18 cellular contexts compared by ENCODE assay signal in the genomic region with DNA sequence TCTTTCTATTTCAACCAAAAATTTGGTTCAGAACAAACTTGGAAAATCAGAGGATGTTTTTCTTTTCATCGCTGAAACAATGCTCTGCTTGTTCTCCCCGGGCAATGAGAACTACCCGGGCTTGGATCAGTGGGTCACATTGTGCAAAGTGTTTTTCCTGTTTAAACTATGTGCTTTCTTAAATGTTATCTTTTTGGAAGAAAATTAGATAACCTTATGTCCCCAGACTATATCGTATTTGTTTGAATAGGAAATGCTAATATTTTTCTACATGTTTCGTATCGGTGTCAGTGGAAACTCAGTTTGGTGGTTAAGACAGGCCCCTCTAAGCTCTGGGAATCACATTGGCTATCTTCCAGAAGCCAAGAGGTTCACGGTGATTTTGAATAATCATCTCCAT.
DNase-seq lines count a peak whose midpoint lies in the region; ATAC-seq, FAIRE-seq and TF ChIP-seq lines count a peak whose summit lies in the region.
"Had no signal": no experiment of that assay in that cellular context is flagged by ENCODE, and none has a peak within 500 bp of the region (broad histone marks: within the 10 kb centered on the region; RNA-seq: fewer than 3 reads in every experiment).

No MANE protein-coding gene starts in this region.

- H3K9me3 ChIP-seq in stomach: no peaks in the 10 kb centered on the region
- H3K9me3 ChIP-seq in lower lobe of right lung: no peaks in the 10 kb centered on the region
- H3K9me3 ChIP-seq: esophagus muscularis mucosa had no signal

- DNase-seq in amniotic epithelial cell (ENCODE audit: low read depth) (peak; percentile 43), head of caudate nucleus (peak in 26 of 42 donors; percentile 22 to 78 (median 53)), mesothelial cell of epicardium (ENCODE audit: low spot score in 2 of 2, unreplicated experiment in 2 of 2) (no peak), stomach (no peak), D721Med (ENCODE audit: insufficient read length, low spot score) (no peak), NCI-H1930 (lab: John Stamatoyannopoulos, UW) (no peak), lower lobe of right lung (no peak), glutamatergic neuron (no peak)
- DNase-seq: COR-L47; GDM1; HFFc6; natural killer cell; NCI-H774; stimulated activated CD4-positive, alpha-beta T cell treated with anti-CD3 and anti-CD28 coated beads, Interleukin-4, amount 100 ng/mL, for 24 hours had no signal

- H3K9me3 Mint-ChIP-seq in mesothelial cell of epicardium (peaks cover 10% of the 10 kb centered on the region), glutamatergic neuron (ENCODE audit: unreplicated experiment) (peaks cover 2% of the 10 kb centered on the region)
- H3K9me3 Mint-ChIP-seq: activated T-helper 17 cell treated with anti-CD3 and anti-CD28 coated beads, Interleukin-2, amount 50 U/mL, for 72 hours; natural killer cell had no signal

- TF ChIP-seq EP300 in stomach (IDR thresholded peaks at IDR 0.05): no peak

- H3K4me3 Mint-ChIP-seq in mesothelial cell of epicardium: no peak overlapping the region
- no peak overlapping the region for H3K4me3 Mint-ChIP-seq in glutamatergic neuron (ENCODE audit: unreplicated experiment)
- H3K4me3 Mint-ChIP-seq: activated T-helper 17 cell treated with anti-CD3 and anti-CD28 coated beads, Interleukin-2, amount 50 U/mL, for 72 hours; HFFc6; natural killer cell; WTC11 had no signal

- ATAC-seq in lower lobe of right lung: no peak
- ATAC-seq: activated T-helper 17 cell treated with anti-CD3 and anti-CD28 coated beads, Interleukin-2, amount 50 U/mL, for 72 hours; left lobe of liver; natural killer cell had no signal

- H3K4me1 ChIP-seq in stomach (peaks cover 0 to 25% (median 13%) of the 10 kb centered on the region in 4 donors), lower lobe of right lung (no peaks in the 10 kb centered on the region)

- no peak for FAIRE-seq in D721Med (lab: Jason Lieb, UNC)

- H3K27ac Mint-ChIP-seq in mesothelial cell of epicardium (peak overlapping the region; percentile 64), glutamatergic neuron (ENCODE audit: unreplicated experiment) (no peak overlapping the region)
- H3K27ac Mint-ChIP-seq: activated T-helper 17 cell treated with anti-CD3 and anti-CD28 coated beads, Interleukin-2, amount 50 U/mL, for 72 hours; HFFc6; natural killer cell; WTC11 had no signal

- TF ChIP-seq CTCF in mesothelial cell of epicardium (IDR thresholded peaks at IDR 0.05; ENCODE audit: unreplicated experiment): no peak
- no peak for TF ChIP-seq CTCF in stomach (IDR thresholded peaks at IDR 0.05)
- no peak for TF ChIP-seq CTCF in D721Med (IDR thresholded peaks at IDR 0.05; ENCODE audit: insufficient read depth, missing control alignments)
- no peak for TF ChIP-seq CTCF in lower lobe of right lung (IDR thresholded peaks at IDR 0.05)
- no peak for TF ChIP-seq CTCF in glutamatergic neuron (IDR thresholded peaks at IDR 0.05; ENCODE audit: partially characterized antibody, unreplicated experiment)

- no peak overlapping the region for H3K4me3 ChIP-seq in stomach
- no peak overlapping the region for H3K4me3 ChIP-seq in lower lobe of right lung
- H3K4me3 ChIP-seq: esophagus muscularis mucosa had no signal

- TF ChIP-seq POLR2A in stomach (IDR thresholded peaks at IDR 0.05): no peak

- no peaks in the 10 kb centered on the region for H3K36me3 ChIP-seq in stomach
- H3K36me3 ChIP-seq in lower lobe of right lung: no peaks in the 10 kb centered on the region
- H3K36me3 ChIP-seq: esophagus muscularis mucosa had no signal

- WGBS in stomach, 5 donors: 22 to 47% (median 38%) methylated on average over 7 of the region's 7 CpGs

- H3K27ac ChIP-seq in stomach (peak overlapping the region in 3 of 5 donors; percentile 8 to 57 (median 52)), lower lobe of right lung (no peak overlapping the region)
- H3K27ac ChIP-seq: esophagus muscularis mucosa had no signal

- peaks cover 35% of the 10 kb centered on the region for H3K4me1 Mint-ChIP-seq in mesothelial cell of epicardium
- peaks cover 8% of the 10 kb centered on the region for H3K4me1 Mint-ChIP-seq in glutamatergic neuron (ENCODE audit: low read depth, unreplicated experiment)
- H3K4me1 Mint-ChIP-seq: activated T-helper 17 cell treated with anti-CD3 and anti-CD28 coated beads, Interleukin-2, amount 50 U/mL, for 72 hours; natural killer cell had no signal

- H3K27me3 Mint-ChIP-seq in mesothelial cell of epicardium (ENCODE audit: low read depth) (no peaks in the 10 kb centered on the region), glutamatergic neuron (ENCODE audit: unreplicated experiment) (no peaks in the 10 kb centered on the region)

- intact Hi-C loops in head of caudate nucleus (cut with DNase I): no loop called here
- intact Hi-C loops in stomach (cut with DNase I; ENCODE audit: low total_unique reads): loop anchor here (10.0 kb wide), 1 partner anchor 258 kb away; no protein-coding TSS in a partner anchor
- intact Hi-C loops in lower lobe of right lung (cut with DNase I): no loop called here

- H3K27me3 ChIP-seq in stomach: peaks cover 0 to 54% (median 7%) of the 10 kb centered on the region in 3 donors
- no peaks in the 10 kb centered on the region for H3K27me3 ChIP-seq in lower lobe of right lung (ENCODE audit: low read depth)
- H3K27me3 ChIP-seq: esophagus muscularis mucosa had no signal

- no peaks in the 10 kb centered on the region for H3K36me3 Mint-ChIP-seq in mesothelial cell of epicardium
- H3K36me3 Mint-ChIP-seq in glutamatergic neuron (ENCODE audit: unreplicated experiment): no peaks in the 10 kb centered on the region
- H3K36me3 Mint-ChIP-seq: natural killer cell, WTC11 had no signal

Comparison
In these comparisons a context has a peak if more than half of its experiments do, and no peak if none do; other contexts are left out.
1. DNase-seq: peak in amniotic epithelial cell (single experiment) and head of caudate nucleus (26 of 42); none in mesothelial cell of epicardium (0 of 2), stomach (single experiment), D721Med (single experiment), NCI-H1930 (0 of 2), lower lobe of right lung (single experiment) and glutamatergic neuron (single experiment).